ENCODE assay signal across 9 cellular contexts in the genomic region with DNA sequence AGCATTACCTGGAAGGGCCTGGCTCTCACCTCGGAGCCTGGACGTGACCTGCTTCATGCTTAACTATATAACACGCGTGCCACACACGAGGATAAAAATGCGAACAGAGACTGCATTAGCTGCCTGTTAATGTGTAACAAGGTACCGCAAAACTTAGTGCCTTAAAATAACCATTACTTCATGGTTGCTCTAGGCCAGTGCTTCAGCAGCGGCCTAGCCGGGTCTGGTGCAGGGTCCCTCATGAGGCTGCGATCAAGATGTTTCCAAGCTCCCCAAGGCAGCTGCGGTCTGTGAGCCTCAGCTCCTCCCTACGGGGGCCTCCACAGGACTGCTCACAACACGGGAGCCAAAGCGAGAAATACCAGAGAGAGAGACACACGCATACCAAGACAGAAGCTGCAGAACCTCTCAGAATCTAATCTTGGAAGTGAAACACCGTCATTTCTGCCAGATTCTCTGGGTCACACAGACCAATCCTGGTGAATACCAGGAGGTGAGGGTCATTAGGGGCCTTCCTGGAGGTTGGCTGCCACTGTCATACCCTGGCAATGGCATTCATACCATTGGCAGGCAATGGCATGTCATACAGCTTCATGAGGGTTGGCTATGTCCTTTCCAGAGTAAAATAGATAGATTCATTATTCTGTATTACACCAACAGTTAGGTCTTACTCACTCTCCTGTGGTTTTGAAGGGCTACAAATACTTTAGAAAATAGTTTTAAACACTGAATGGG.
A peak's percentile ranks its signal among the peaks of the same experiment; 100 is the strongest.
DNase-seq lines count a peak whose midpoint lies in the region; ATAC-seq lines count a peak whose summit lies in the region.
"Had no signal": no experiment of that assay in that cellular context is flagged by ENCODE, and none has a peak within 500 bp of the region (broad histone marks: within the 10 kb centered on the region; RNA-seq: fewer than 3 reads in every experiment).

No MANE protein-coding gene starts in this region.

- peaks cover 54% of the 10 kb centered on the region for H3K4me1 Mint-ChIP-seq in activated T-helper 1 cell treated with anti-CD3 and anti-CD28 coated beads, Interleukin-12 subunit alpha, Interleukin-12 subunit beta, Interleukin-2, Interleukin-4 antibody, amounts not matched to agents 30 ng/mL and 10 ng/mL and 1 ng/mL, durations not matched to agents 14 hours and 24 hours and 36 hours (ENCODE audit: low read depth)

- peaks cover 16% of the 10 kb centered on the region for H3K9me3 Mint-ChIP-seq in activated T-helper 1 cell treated with anti-CD3 and anti-CD28 coated beads, Interleukin-12 subunit alpha, Interleukin-12 subunit beta, Interleukin-2, Interleukin-4 antibody, amounts not matched to agents 30 ng/mL and 10 ng/mL and 1 ng/mL, durations not matched to agents 14 hours and 24 hours and 36 hours

- no peaks in the 10 kb centered on the region for H3K27me3 Mint-ChIP-seq in activated T-helper 1 cell treated with anti-CD3 and anti-CD28 coated beads, Interleukin-12 subunit alpha, Interleukin-12 subunit beta, Interleukin-2, Interleukin-4 antibody, amounts not matched to agents 30 ng/mL and 10 ng/mL and 1 ng/mL, durations not matched to agents 14 hours and 24 hours and 36 hours (ENCODE audit: insufficient read depth)

- peak; percentile 61 for ATAC-seq in GM21526 (IDR thresholded peaks at IDR 0.05; ENCODE audit: low FRiP score, unreplicated experiment)

- H3K4me3 Mint-ChIP-seq in activated T-helper 1 cell treated with anti-CD3 and anti-CD28 coated beads, Interleukin-12 subunit alpha, Interleukin-12 subunit beta, Interleukin-2, Interleukin-4 antibody, amounts not matched to agents 30 ng/mL and 10 ng/mL and 1 ng/mL, durations not matched to agents 14 hours and 24 hours and 36 hours = peak overlapping the region; percentile 26

- peak overlapping the region; percentile 85 for H3K27ac Mint-ChIP-seq in activated T-helper 1 cell treated with anti-CD3 and anti-CD28 coated beads, Interleukin-12 subunit alpha, Interleukin-12 subunit beta, Interleukin-2, Interleukin-4 antibody, amounts not matched to agents 30 ng/mL and 10 ng/mL and 1 ng/mL, durations not matched to agents 14 hours and 24 hours and 36 hours

- peaks cover 24% of the 10 kb centered on the region for H3K36me3 Mint-ChIP-seq in activated T-helper 1 cell treated with anti-CD3 and anti-CD28 coated beads, Interleukin-12 subunit alpha, Interleukin-12 subunit beta, Interleukin-2, Interleukin-4 antibody, amounts not matched to agents 30 ng/mL and 10 ng/mL and 1 ng/mL, durations not matched to agents 14 hours and 24 hours and 36 hours (ENCODE audit: low read depth)

- DNase-seq in AG08395 (ENCODE audit: low spot score) (peak; percentile 75), kidney tubule cell (ENCODE audit: low spot score) (peak; percentile 89), NCI-H446 (lab: John Stamatoyannopoulos, UW) (no peak), SHP77 treated with DMSO at 0.1 percent for 48 hours (lab: John Stamatoyannopoulos, UW) (no peak), NCI-H2196 treated with DMSO at 0.1 percent for 48 hours (lab: John Stamatoyannopoulos, UW; ENCODE audit: unreplicated experiment) (no peak), NOMO-1 treated with dmso at 0.1 percent for 144 hours (lab: John Stamatoyannopoulos, UW; ENCODE audit: unreplicated experiment) (no peak)
- DNase-seq in activated T-helper 1 cell treated with anti-CD3 and anti-CD28 coated beads, Interleukin-12 subunit alpha, Interleukin-12 subunit beta, Interleukin-2, Interleukin-4 antibody, amounts not matched to agents 30 ng/mL and 10 ng/mL and 1 ng/mL, durations not matched to agents 14 hours and 24 hours and 36 hours (ENCODE audit: low spot score) = no peak
- DNase-seq: NCI-H2029 had no signal

- intact Hi-C loops in activated T-helper 1 cell treated with anti-CD3 and anti-CD28 coated beads, Interleukin-12 subunit alpha, Interleukin-12 subunit beta, Interleukin-2, Interleukin-4 antibody, amounts not matched to agents 30 ng/mL and 10 ng/mL and 1 ng/mL, durations not matched to agents 14 hours and 24 hours and 36 hours (cut with micrococcal nuclease) = loop anchor here (2.0 to 10.0 kb wide), 5 partner anchors 13 to 1329 kb away; a partner anchor contains a TSS

Comparison
In these comparisons a context has a peak if more than half of its experiments do, and no peak if none do; other contexts are left out.
1. DNase-seq: peak in AG08395 (single experiment) and kidney tubule cell (single experiment); none in activated T-helper 1 cell treated with anti-CD3 and anti-CD28 coated beads, Interleukin-12 subunit alpha, Interleukin-12 subunit beta, Interleukin-2, Interleukin-4 antibody, amounts not matched to agents 30 ng/mL and 10 ng/mL and 1 ng/mL, durations not matched to agents 14 hours and 24 hours and 36 hours (single experiment), NCI-H446 (0 of 2), SHP77 treated with DMSO at 0.1 percent for 48 hours (single experiment), NCI-H2196 treated with DMSO at 0.1 percent for 48 hours (single experiment) and NOMO-1 treated with dmso at 0.1 percent for 144 hours (single experiment).